ENCODE assay signal across 37 cellular contexts in the genomic region with DNA sequence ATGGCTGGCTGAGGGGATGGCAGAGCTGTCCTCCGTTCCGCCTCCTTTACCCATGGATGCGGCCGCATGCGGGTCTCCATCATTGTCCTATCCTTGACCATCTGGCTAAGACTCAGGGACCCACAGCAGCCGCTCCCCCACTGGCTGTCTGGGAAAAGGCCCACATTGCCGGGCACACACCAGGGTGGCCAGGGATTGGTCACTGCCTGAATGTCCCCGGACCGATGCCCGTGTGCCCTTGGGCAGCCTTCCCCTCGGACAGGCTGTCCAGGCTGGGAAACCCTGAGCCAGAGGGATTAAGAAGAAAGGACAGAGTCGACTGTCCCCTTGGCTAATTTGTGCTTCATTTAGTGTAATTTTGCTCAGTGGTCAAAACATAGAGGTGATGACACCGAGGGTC. TPM values are rescaled to one million over a fixed set of nuclear protein-coding genes. Genes with fewer than 3 reads are reported as not detected.
"Had no signal": no experiment of that assay in that cellular context is flagged by ENCODE, and none has a peak within 500 bp of the region (broad histone marks: within the 10 kb centered on the region; RNA-seq: fewer than 3 reads in every experiment).

No MANE protein-coding gene starts in this region.

- H3K4me2 ChIP-seq: KMS-11 had no signal

- H3K27me3 ChIP-seq: MG63 had no signal

- H3K4me3 ChIP-seq: MG63 had no signal

- DNase-seq: Karpas-422, Kasumi-1, MG63, MM.1S, MV-4-11, NCI-H1048, NCI-H1092, NCI-H1092 treated with DMSO at 0.1 percent for 48 hours, NCI-H1105, NCI-H1105 treated with DMSO at 0.1 percent for 48 hours, NCI-H1417, NCI-H1417 treated with DMSO at 0.1 percent for 48 hours, NCI-H1436, NCI-H1436 treated with DMSO at 0.1 percent for 48 hours, NCI-H146, NCI-H1694, NCI-H1694 treated with DMSO at 0.1 percent for 48 hours, NCI-H187, NCI-H187 treated with DMSO at 0.1 percent for 48 hours, NCI-H1930, NCI-H2029, NCI-H2029 treated with DMSO at 0.1 percent for 48 hours, NCI-H2081, NCI-H2081 treated with DMSO at 0.1 percent for 48 hours, NCI-H2107, NCI-H2171, NCI-H2171 treated with DMSO at 0.1 percent for 48 hours, NCI-H2227 treated with DMSO at 0.1 percent for 48 hours, NCI-H226, NCI-H345, NCI-H446, NCI-H446 treated with DMSO at 0.1 percent for 48 hours, NCI-H510A had no signal

- H3K9ac ChIP-seq: KMS-11 had no signal

- H3K9me3 ChIP-seq: MG63 had no signal

- H3K36me3 ChIP-seq: MG63 had no signal

- H3K27ac ChIP-seq: KMS-11 had no signal

RNA-seq across cellular contexts. Expression of a gene that starts 55.7 kb away (rescaled TPM):
- total RNA-seq: M059J, MCF 10A, NCI-H460 had no signal
